Comparison of ENCODE assay signal across 25 cellular contexts in genomic region chr19:6945733-6946132, GRCh38. TPM values are rescaled to one million over a fixed set of nuclear protein-coding genes. Genes with fewer than 3 reads are reported as not detected.
"Had no signal": no experiment of that assay in that cellular context is flagged by ENCODE, and none has a peak within 500 bp of the region (broad histone marks: within the 10 kb centered on the region; RNA-seq: fewer than 3 reads in every experiment).

No MANE protein-coding gene starts in this region.

- H3K9me3 ChIP-seq: heart left ventricle, pancreas, tibial artery, upper lobe of right lung, vagina had no signal

- H3K36me3 Mint-ChIP-seq: naive B cell had no signal

- H3K36me3 ChIP-seq: heart left ventricle, pancreas, tibial artery, upper lobe of right lung, vagina had no signal

- H3K27me3 Mint-ChIP-seq: progenitor cell of endocrine pancreas had no signal

- DNase-seq: effector memory CD4-positive, alpha-beta T cell; heart left ventricle; hippocampal formation; left colon; left ventricle myocardium superior; mesenchymal stem cell; naive B cell; occipital lobe; pancreas; right cardiac atrium; small intestine; stimulated activated CD4-positive, alpha-beta T cell treated with anti-CD3 and anti-CD28 coated beads, Interleukin-12 subunit alpha, Interleukin-12 subunit beta, amount 100 ng/mL, for 4 hours; stimulated activated naive CD4-positive, alpha-beta T cell treated with Interleukin-2 at 50 U/mL for 16 hours; tibial artery; upper lobe of right lung had no signal

- H3K4me3 Mint-ChIP-seq: naive B cell, nephron had no signal

- FAIRE-seq: endometrium, frontal cortex, pancreas, small intestine had no signal

- H3K4me1 Mint-ChIP-seq: naive B cell, nephron had no signal

- H3K4me1 ChIP-seq: pancreas, tibial artery, upper lobe of right lung, vagina had no signal

- H3K27ac ChIP-seq: heart left ventricle, pancreas, tibial artery, upper lobe of right lung, vagina had no signal

- H3K27me3 ChIP-seq: heart left ventricle, pancreas, tibial artery, upper lobe of right lung, vagina had no signal

- H3K4me3 ChIP-seq: heart left ventricle, lung, pancreas, tibial artery, upper lobe of right lung, vagina had no signal

- H3K27ac Mint-ChIP-seq: naive B cell, nephron, progenitor cell of endocrine pancreas had no signal

- ATAC-seq: esophagus mucosa, heart left ventricle, left colon, left ventricle myocardium superior, pancreas, right cardiac atrium, upper lobe of right lung had no signal

RNA-seq across cellular contexts. Expression of gene ADGRE1, which starts 58.4 kb away (rescaled TPM):
- total RNA-seq: esophagus mucosa, frontal cortex, glomerular endothelial cell, kidney epithelial cell, occipital lobe, progenitor cell of endocrine pancreas, vagina had no signal
- polyA plus RNA-seq: fibroblast of lung, right cardiac atrium had no signal
